In genomic region chr2:61853086-61853847, GRCh38 we compare ENCODE assay signal across 8 cellular contexts. TPM values are rescaled to one million over a fixed set of nuclear protein-coding genes. Genes with fewer than 3 reads are reported as not detected.
DNase-seq lines count a peak whose midpoint lies in the region; ATAC-seq and TF ChIP-seq lines count a peak whose summit lies in the region.

No MANE protein-coding gene starts in this region.

- H3K4me3 ChIP-seq in HUES48 (ENCODE audit: low read depth, low read length) (peak overlapping the region; percentile 84), epithelial cell of esophagus (ENCODE audit: low read length) (peak overlapping the region; percentile 82), mucosa of rectum (ENCODE audit: low read length in 2 of 2) (peak overlapping the region; percentile 74 to 99), aorta (ENCODE audit: low read length in 2 of 2) (peak overlapping the region; percentile 45 to 91)

- H3K9ac ChIP-seq in HUES48 (ENCODE audit: low read depth, low read length) (peak overlapping the region; percentile 82), mucosa of rectum (ENCODE audit: low read depth in 1 of 2, low read length in 2 of 2) (peak overlapping the region; percentile 65 to 84)

- H3K9me3 ChIP-seq in HUES48 (ENCODE audit: control insufficient read depth, insufficient read depth, low read length) (no peaks in the 10 kb centered on the region), mucosa of rectum (ENCODE audit: control insufficient read depth in 2 of 2, low read length in 2 of 2) (no peaks in the 10 kb centered on the region), aorta (ENCODE audit: control insufficient read depth, low read length) (no peaks in the 10 kb centered on the region)

- H3K27ac ChIP-seq in HUES48 (ENCODE audit: low read depth, low read length) (peak overlapping the region; percentile 87), mucosa of rectum (ENCODE audit: low read depth in 2 of 2, low read length in 2 of 2) (peak overlapping the region; percentile 77 to 87), aorta (ENCODE audit: low read depth in 1 of 2, low read length in 2 of 2) (peak overlapping the region in 1 of 2 donors; percentile 94)

- peak; percentile 57 for ATAC-seq in activated CD8-positive, alpha-beta memory T cell treated with anti-CD3 and anti-CD28 coated beads, Interleukin-2, amount 10 ng/mL, durations not matched to agents 7 days and 5 days
- ATAC-seq in GM21619 (IDR thresholded peaks at IDR 0.05; ENCODE audit: unreplicated experiment) (peak; percentile 58), aorta (ENCODE audit: low FRiP score) (peak; percentile 93)

- H3K27me3 ChIP-seq in HUES48 (ENCODE audit: control insufficient read depth, insufficient read depth, low read length), result no peaks in the 10 kb centered on the region
- no peaks in the 10 kb centered on the region for H3K27me3 ChIP-seq in mucosa of rectum (ENCODE audit: control insufficient read depth in 2 of 2, insufficient read depth in 2 of 2, low read length in 2 of 2)
- no peaks in the 10 kb centered on the region for H3K27me3 ChIP-seq in aorta (ENCODE audit: control insufficient read depth in 1 of 2, insufficient read depth in 2 of 2, low read length in 1 of 2)

- H3K4me1 Mint-ChIP-seq in activated CD8-positive, alpha-beta memory T cell treated with anti-CD3 and anti-CD28 coated beads, Interleukin-2, amount 10 ng/mL, durations not matched to agents 7 days and 5 days, result peaks cover 18% of the 10 kb centered on the region

- 18 to 20% methylated on average over 26 of the region's 26 CpGs for WGBS in aorta, 2 donors

- no peaks in the 10 kb centered on the region for H3K9me3 Mint-ChIP-seq in activated CD8-positive, alpha-beta memory T cell treated with anti-CD3 and anti-CD28 coated beads, Interleukin-2, amount 10 ng/mL, durations not matched to agents 7 days and 5 days (ENCODE audit: low read depth)

- intact Hi-C loops in aorta (cut with DNase I), result loop anchor here (5.0 to 10.0 kb wide), 3 partner anchors 91 to 318 kb away; partner anchors contain the start of gene XPO1 (in 2 of the 2)

- TF ChIP-seq CTCF in epithelial cell of esophagus (IDR thresholded peaks at IDR 0.05; ENCODE audit: insufficient read depth, low read depth, low read length, missing control alignments), result no peak

- H3K36me3 ChIP-seq in HUES48 (ENCODE audit: control insufficient read depth, insufficient read depth, low read length) (no peaks in the 10 kb centered on the region), mucosa of rectum (ENCODE audit: control insufficient read depth in 2 of 2, insufficient read depth in 2 of 2, low read length in 2 of 2) (no peaks in the 10 kb centered on the region), aorta (ENCODE audit: control insufficient read depth in 1 of 2, insufficient read depth in 2 of 2, low read length in 1 of 2) (no peaks in the 10 kb centered on the region)

- peak overlapping the region; percentile 97 for H3K4me3 Mint-ChIP-seq in activated CD8-positive, alpha-beta memory T cell treated with anti-CD3 and anti-CD28 coated beads, Interleukin-2, amount 10 ng/mL, durations not matched to agents 7 days and 5 days

- DNase-seq in activated CD8-positive, alpha-beta memory T cell treated with anti-CD3 and anti-CD28 coated beads, Interleukin-2, amount 10 ng/mL, durations not matched to agents 7 days and 5 days, result no peak
- no peak for DNase-seq in activated CD8-positive, alpha-beta memory T cell treated with anti-CD3 and anti-CD28 coated beads, Interleukin-2, amount 50 U/mL, for 4 hours
- DNase-seq in SK-N-DZ (ENCODE audit: low spot score), result peak; percentile 67
- DNase-seq in epithelial cell of esophagus (ENCODE audit: low read depth), result peak; percentile 10
- no peak for DNase-seq in aorta

- H3K27ac Mint-ChIP-seq in activated CD8-positive, alpha-beta memory T cell treated with anti-CD3 and anti-CD28 coated beads, Interleukin-2, amount 10 ng/mL, durations not matched to agents 7 days and 5 days, result peak overlapping the region; percentile 94

- H3K4me1 ChIP-seq in HUES48 (ENCODE audit: control insufficient read depth, insufficient read depth, low read length) (0 out of 2 replicates have a peak, but pooled peaks cover 4% of the 10 kb centered on the region), mucosa of rectum (ENCODE audit: control insufficient read depth in 2 of 2, insufficient read depth in 2 of 2, low read length in 2 of 2) (peaks cover 8 to 16% of the 10 kb centered on the region in 2 donors), aorta (ENCODE audit: control insufficient read depth in 1 of 2, insufficient read depth in 2 of 2, low read length in 2 of 2) (no peaks in the 10 kb centered on the region)

- no peaks in the 10 kb centered on the region for H3K27me3 Mint-ChIP-seq in activated CD8-positive, alpha-beta memory T cell treated with anti-CD3 and anti-CD28 coated beads, Interleukin-2, amount 10 ng/mL, durations not matched to agents 7 days and 5 days

- H3K36me3 Mint-ChIP-seq in activated CD8-positive, alpha-beta memory T cell treated with anti-CD3 and anti-CD28 coated beads, Interleukin-2, amount 10 ng/mL, durations not matched to agents 7 days and 5 days, result peaks cover 1% of the 10 kb centered on the region

- CTCF ChIA-PET in activated CD8-positive, alpha-beta memory T cell treated with anti-CD3 and anti-CD28 coated beads, Interleukin-2, amount 10 ng/mL, durations not matched to agents 7 days and 5 days (lab: Charles Lee), result interaction anchor here (0.7 to 1.5 kb wide), 3 partner anchors 9 to 15 kb away, joined by 3 read pairs; no protein-coding TSS in a partner anchor

RNA-seq across cellular contexts. Expression of gene FAM161A, which starts 0.6 kb away (rescaled TPM):
- 1 to 10 TPM; 4.8 TPM for total RNA-seq in activated CD8-positive, alpha-beta memory T cell treated with anti-CD3 and anti-CD28 coated beads, Interleukin-2, amount 10 ng/mL, durations not matched to agents 7 days and 5 days
- 7.6 and 8.3 TPM in 2 replicates for polyA plus RNA-seq in SK-N-DZ (2014; cell fraction: cytosol; rRNA removed)
- 31.7 and 74.9 TPM in 2 replicates for polyA plus RNA-seq in SK-N-DZ (2014; cell fraction: nucleus; rRNA removed)
- total RNA-seq in aorta, result 1 to 10 TPM; 2.4 to 2.5 TPM
- polyA plus RNA-seq in aorta, result 1 to 10 TPM in 1 of 2 donors, under 1 TPM in 1; 0.75 to 3.1 TPM

RNA-seq across cellular contexts. Expression of gene CCT4, which starts 35.2 kb away (rescaled TPM):
- total RNA-seq in activated CD8-positive, alpha-beta memory T cell treated with anti-CD3 and anti-CD28 coated beads, Interleukin-2, amount 10 ng/mL, durations not matched to agents 7 days and 5 days, result 100 to 1,000 TPM; 170 to 245 TPM
- 341 and 359 TPM in 2 replicates for polyA plus RNA-seq in SK-N-DZ (2014; cell fraction: cytosol; rRNA removed)
- polyA plus RNA-seq in SK-N-DZ (2014; cell fraction: nucleus; rRNA removed), result 123 and 146 TPM in 2 replicates
- 10 to 100 TPM; 78.8 to 99.1 TPM for total RNA-seq in aorta
- polyA plus RNA-seq in aorta, result 10 to 100 TPM; 57.0 to 69.4 TPM

RNA-seq across cellular contexts. Expression of gene COMMD1, which starts 52.2 kb away (rescaled TPM):
- total RNA-seq in activated CD8-positive, alpha-beta memory T cell treated with anti-CD3 and anti-CD28 coated beads, Interleukin-2, amount 10 ng/mL, durations not matched to agents 7 days and 5 days, result 10 to 100 TPM; 27.4 to 33.0 TPM
- polyA plus RNA-seq in SK-N-DZ (2014; cell fraction: cytosol; rRNA removed), result 38.0 and 38.1 TPM in 2 replicates
- polyA plus RNA-seq in SK-N-DZ (2014; cell fraction: nucleus; rRNA removed), result 21.8 and 26.3 TPM in 2 replicates
- total RNA-seq in aorta, result 10 to 100 TPM; 38.1 to 39.6 TPM
- 10 to 100 TPM; 59.1 to 70.2 TPM for polyA plus RNA-seq in aorta

Comparison
In these comparisons a context has a peak if more than half of its experiments do, and no peak if none do; other contexts are left out.
1. DNase-seq: peak in SK-N-DZ (single experiment) and epithelial cell of esophagus (single experiment); none in activated CD8-positive, alpha-beta memory T cell treated with anti-CD3 and anti-CD28 coated beads, Interleukin-2, amount 10 ng/mL, durations not matched to agents 7 days and 5 days (single experiment), activated CD8-positive, alpha-beta memory T cell treated with anti-CD3 and anti-CD28 coated beads, Interleukin-2, amount 50 U/mL, for 4 hours (single experiment) and aorta (0 of 2).
2. Peak in every context shown above with its lines, with median percentiles within 50 percentile points of each other: ATAC-seq and H3K4me3 ChIP-seq.